10 cellular contexts compared by ENCODE assay signal in the genomic region with DNA sequence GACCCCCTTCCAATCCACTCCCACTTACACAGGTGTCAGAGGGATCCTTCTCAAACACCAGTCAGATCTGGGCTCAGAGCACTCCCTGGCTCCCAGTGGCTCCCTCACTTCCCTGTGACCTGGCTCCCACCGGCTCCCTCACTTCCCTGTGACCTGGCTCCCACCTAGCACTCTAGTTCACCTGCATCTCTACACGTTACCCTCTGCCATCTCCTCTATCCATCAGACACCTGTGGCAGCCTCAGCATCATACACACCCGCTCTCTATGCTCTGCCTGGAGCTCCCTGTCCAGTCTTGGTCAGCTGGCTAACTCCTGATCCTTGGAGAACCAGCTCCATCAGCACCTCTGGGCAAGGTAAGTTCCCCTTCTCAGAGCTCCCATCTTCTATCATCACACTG.
"Had no signal": no experiment of that assay in that cellular context is flagged by ENCODE, and none has a peak within 500 bp of the region (broad histone marks: within the 10 kb centered on the region; RNA-seq: fewer than 3 reads in every experiment).

No MANE protein-coding gene starts in this region.

- H3K4me3 ChIP-seq: adrenal gland, cardiac muscle cell, colonic mucosa, gastrocnemius medialis, mucosa of descending colon, sigmoid colon, uterus had no signal

- H3K36me3 ChIP-seq: adrenal gland, cardiac muscle cell, colonic mucosa, gastrocnemius medialis, neutrophil, sigmoid colon, uterus, WERI-Rb-1 had no signal

- H3K9me3 ChIP-seq: adrenal gland, colonic mucosa, gastrocnemius medialis, mucosa of descending colon, neutrophil, sigmoid colon, uterus had no signal

- H3K27me3 ChIP-seq: adrenal gland, cardiac muscle cell, colonic mucosa, uterus had no signal

- H3K27ac ChIP-seq: adrenal gland, cardiac muscle cell, colonic mucosa, gastrocnemius medialis, neutrophil, sigmoid colon, uterus had no signal

- H3K4me1 ChIP-seq: uterus had no signal

- FAIRE-seq: small intestine had no signal
